17 cellular contexts compared by ENCODE assay signal in genomic region chr1:211959221-211959620, GRCh38.
DNase-seq lines count a peak whose midpoint lies in the region; ATAC-seq, FAIRE-seq and TF ChIP-seq lines count a peak whose summit lies in the region.
"Had no signal": no experiment of that assay in that cellular context is flagged by ENCODE, and none has a peak within 500 bp of the region (broad histone marks: within the 10 kb centered on the region; RNA-seq: fewer than 3 reads in every experiment).

No MANE protein-coding gene starts in this region.

- H2BK120ac ChIP-seq in IMR-90 (ENCODE audit: low read depth, low read length) (no peak overlapping the region), H1 (replicated peaks; ENCODE audit: low read depth, low read length) (no peak overlapping the region), neuronal stem cell (ENCODE audit: low read depth, low read length) (no peak overlapping the region)

- H2BK15ac ChIP-seq in IMR-90 (ENCODE audit: low read depth, low read length), result no peak overlapping the region
- no peak overlapping the region for H2BK15ac ChIP-seq in H1 (ENCODE audit: low read length)
- peak overlapping the region; percentile 16 for H2BK15ac ChIP-seq in neuronal stem cell (ENCODE audit: low read length)

- peaks cover 68% of the 10 kb centered on the region for H3K36me3 Mint-ChIP-seq in T-cell

- H3K4me3 ChIP-seq in IMR-90 (ENCODE audit: insufficient read depth, low read depth, low read length) (no peak overlapping the region), H1 (ENCODE audit: extremely low read depth in 1 of 4, insufficient read depth in 2 of 4, low read depth in 3 of 4, low read length in 4 of 4) (no peak overlapping the region), neuronal stem cell (ENCODE audit: low read length in 2 of 2) (no peak overlapping the region), MG63 (no peak overlapping the region)

- H3K27me3 ChIP-seq in IMR-90 (ENCODE audit: control insufficient read depth, insufficient read depth, low read length) (no peaks in the 10 kb centered on the region), H1 (replicated peaks in 1 of 4; ENCODE audit: control insufficient read depth in 3 of 4, extremely low read depth in 1 of 4, insufficient read depth in 3 of 4, low read length in 3 of 4) (no peaks in the 10 kb centered on the region), neuronal stem cell (ENCODE audit: control insufficient read depth in 3 of 3, insufficient read depth in 3 of 3, low read depth in 1 of 3, low read length in 3 of 3) (no peaks in the 10 kb centered on the region), MG63 (no peaks in the 10 kb centered on the region)

- no peak for TF ChIP-seq EP300 in H1 (IDR thresholded peaks at IDR 0.05; ENCODE audit: borderline replicate concordance in 1 of 2, low read depth in 2 of 2, low read length in 2 of 2)

- no peaks in the 10 kb centered on the region for H3K79me2 ChIP-seq in H1 (ENCODE audit: control insufficient read depth in 1 of 2, insufficient read depth in 2 of 2, low read length in 2 of 2)

- no peaks in the 10 kb centered on the region for H3K9me3 Mint-ChIP-seq in T-cell
- H3K9me3 Mint-ChIP-seq: H9 had no signal

- H4K20me1 ChIP-seq in IMR-90 (ENCODE audit: insufficient read depth, low read length), result no peaks in the 10 kb centered on the region
- peaks cover 0 to 3% of the 10 kb centered on the region in 2 experiments for H4K20me1 ChIP-seq in H1 (replicated peaks in 1 of 2; ENCODE audit: control insufficient read depth in 1 of 2, insufficient read depth in 2 of 2, low read length in 2 of 2)

- H3K56ac ChIP-seq in IMR-90 (ENCODE audit: extremely low read depth, insufficient read depth, low read length) (no peak overlapping the region), H1 (replicated peaks; ENCODE audit: insufficient read length, low read depth, low read length) (no peak overlapping the region)

- H2BK20ac ChIP-seq in IMR-90 (ENCODE audit: low read depth, low read length) (no peak overlapping the region), H1 (ENCODE audit: low read length) (no peak overlapping the region)

- no peak for TF ChIP-seq CTCF in IMR-90 (conservative IDR thresholded peaks at IDR 0.05; ENCODE audit: low read depth, low read length)
- TF ChIP-seq CTCF in H1 (IDR thresholded peaks at IDR 0.05; ENCODE audit: control extremely low read depth in 1 of 3, insufficient read depth in 1 of 3, low read depth in 1 of 3, low read length in 3 of 3), result no peak

- DNase-seq in IMR-90, result no peak
- no peak for DNase-seq in H1 (ENCODE audit: low read depth in 1 of 2, low spot score in 2 of 2)
- DNase-seq in neuronal stem cell (ENCODE audit: low spot score), result no peak
- no peak for DNase-seq in H54 (ENCODE audit: insufficient read length, low spot score)
- DNase-seq in MG63, result no peak
- DNase-seq in T-cell, result no peak
- DNase-seq: C1 segment of cervical spinal cord; Calu3; CD4-positive, alpha-beta memory T cell; COR-L47; DMS153; DND-41; GOT3; H9 had no signal

- TF ChIP-seq POLR2A in IMR-90 (IDR thresholded peaks at IDR 0.05; ENCODE audit: low read depth, low read length) (no peak), H1 (IDR thresholded peaks at IDR 0.05; ENCODE audit: control extremely low read depth in 1 of 2, low read depth in 2 of 2, low read length in 2 of 2) (no peak), H54 (IDR thresholded peaks at IDR 0.05; ENCODE audit: low read depth, low read length) (no peak)

- H3K79me1 ChIP-seq in IMR-90 (ENCODE audit: low read depth in 1 of 2, low read length in 2 of 2), result no peaks in the 10 kb centered on the region
- no peaks in the 10 kb centered on the region for H3K79me1 ChIP-seq in H1 (ENCODE audit: low read depth, low read length)
- peaks cover 2% of the 10 kb centered on the region for H3K79me1 ChIP-seq in neuronal stem cell (ENCODE audit: low read depth, low read length)

- no peak overlapping the region for H3K9ac ChIP-seq in IMR-90 (ENCODE audit: low read depth, low read length)
- H3K9ac ChIP-seq in H1 (replicated peaks in 1 of 4; ENCODE audit: extremely low read depth in 1 of 4, low read depth in 3 of 4, low read length in 3 of 4), result no peak overlapping the region
- peak overlapping the region; percentile 44 for H3K9ac ChIP-seq in neuronal stem cell (ENCODE audit: low read depth, low read length, poor library complexity)

- FAIRE-seq in H1 (lab: Jason Lieb, UNC) (no peak), H54 (lab: Jason Lieb, UNC) (no peak)
- FAIRE-seq: G401.6, GM12892 had no signal

- POLR2A ChIA-PET in IMR-90 (lab: Charles Lee; ENCODE audit: unreplicated experiment) (no interaction called here), H1 (lab: Charles Lee; ENCODE audit: partially characterized antibody) (no interaction called here), T-cell (lab: Charles Lee) (no interaction called here)

- H3K9me3 ChIP-seq in IMR-90 (ENCODE audit: control insufficient read depth, insufficient read depth, low read length), result no peaks in the 10 kb centered on the region
- H3K9me3 ChIP-seq in H1 (ENCODE audit: insufficient read depth in 2 of 2, low read depth in 1 of 2, low read length in 1 of 2), result no peaks in the 10 kb centered on the region
- H3K9me3 ChIP-seq in neuronal stem cell (replicated peaks in 1 of 2; ENCODE audit: control insufficient read depth in 2 of 2, insufficient read depth in 1 of 2, low read depth in 1 of 2, low read length in 2 of 2), result peaks cover 0 to 3% of the 10 kb centered on the region in 2 donors
- H3K9me3 ChIP-seq in MG63, result 0 out of 2 replicates have a peak, but pooled peaks cover 3% of the 10 kb centered on the region

- H3K27ac ChIP-seq in IMR-90 (ENCODE audit: insufficient read depth, low read length) (no peak overlapping the region), H1 (ENCODE audit: low read depth, low read length) (no peak overlapping the region), neuronal stem cell (replicated peaks; ENCODE audit: low read length) (no peak overlapping the region)

- no peak overlapping the region for H3K23ac ChIP-seq in IMR-90 (ENCODE audit: low read depth, low read length)
- H3K23ac ChIP-seq in H1 (ENCODE audit: insufficient read length), result no peak overlapping the region
- H3K23ac ChIP-seq in neuronal stem cell (ENCODE audit: low read depth, low read length, poor library complexity), result peak overlapping the region; percentile 80

- WGBS in IMR-90 (ENCODE audit: extremely low coverage in 2 of 2, insufficient read length in 1 of 2), 2 experiments, result 98% methylated on average over 8 of the region's 8 CpGs; no CpG with 5 or more reads in 1 of the 2 experiments
- 93% methylated on average over 4 of the region's 8 CpGs; no CpG with 5 or more reads in 1 of the 2 experiments for WGBS in H1 (ENCODE audit: extremely low coverage in 1 of 2, insufficient coverage in 1 of 2, insufficient read length in 1 of 2, insufficient replicate concordance in 2 of 2, low coverage in 1 of 2, low lambda C conversion rate in 2 of 2, missing lambda C conversion rate in 1 of 2), 2 experiments
- no CpG with 5 or more reads among the region's 8 CpGs for WGBS in neuronal stem cell (ENCODE audit: extremely low coverage in 2 of 2, insufficient read length in 2 of 2, insufficient replicate concordance in 1 of 2), 2 donors

- no peak overlapping the region for H4K5ac ChIP-seq in IMR-90 (ENCODE audit: low read depth, low read length)
- H4K5ac ChIP-seq in H1 (ENCODE audit: insufficient read length, low read depth, low read length), result no peak overlapping the region

- H3K4me1 ChIP-seq in IMR-90 (ENCODE audit: control insufficient read depth, insufficient read depth, low read length) (no peaks in the 10 kb centered on the region), H1 (replicated peaks in 1 of 4; ENCODE audit: control insufficient read depth in 3 of 4, insufficient read depth in 4 of 4, low read length in 3 of 4) (no peaks in the 10 kb centered on the region), neuronal stem cell (ENCODE audit: control insufficient read depth in 2 of 2, insufficient read depth in 1 of 2, low read depth in 1 of 2, low read length in 2 of 2) (no peaks in the 10 kb centered on the region)

- no peak overlapping the region for H3K27ac Mint-ChIP-seq in T-cell
- H3K27ac Mint-ChIP-seq: CD4-positive, alpha-beta memory T cell had no signal

- no peak overlapping the region for H3K4me2 ChIP-seq in IMR-90 (ENCODE audit: low read depth, low read length)
- no peak overlapping the region for H3K4me2 ChIP-seq in H1 (ENCODE audit: insufficient read depth in 1 of 2, low read depth in 2 of 2, low read length in 2 of 2)
- no peak overlapping the region for H3K4me2 ChIP-seq in neuronal stem cell (ENCODE audit: insufficient read depth, low read length, poor library complexity, severe bottlenecking)

- 0 out of 2 replicates have a peak, but pooled peaks cover 6% of the 10 kb centered on the region for H3K9me1 ChIP-seq in IMR-90 (ENCODE audit: insufficient read depth, low read length)

- intact Hi-C loops in IMR-90 (cut with micrococcal nuclease), result no loop called here

- no peaks in the 10 kb centered on the region for H3K27me3 Mint-ChIP-seq in T-cell
- H3K27me3 Mint-ChIP-seq: CD4-positive, alpha-beta memory T cell had no signal

- H2BK12ac ChIP-seq in H1 (ENCODE audit: low read depth, low read length) (no peak overlapping the region), neuronal stem cell (ENCODE audit: low read length) (peak overlapping the region; percentile 16)

- H2AFZ ChIP-seq in IMR-90 (replicated peaks; ENCODE audit: low read length, poor library complexity), result peak overlapping the region; percentile 21
- H2AFZ ChIP-seq in H1 (ENCODE audit: low read length), result no peak overlapping the region
- no peak overlapping the region for H2AFZ ChIP-seq in neuronal stem cell (ENCODE audit: low read length)

- peaks cover 5% of the 10 kb centered on the region for H3K36me3 ChIP-seq in IMR-90 (ENCODE audit: control insufficient read depth, insufficient read depth, low read length)
- H3K36me3 ChIP-seq in H1 (ENCODE audit: control insufficient read depth in 2 of 4, insufficient read depth in 4 of 4, low read length in 3 of 4), result peaks cover 0 to 10% (median 0%) of the 10 kb centered on the region in 4 experiments; a peak in 3 of 8 replicates
- H3K36me3 ChIP-seq in neuronal stem cell (replicated peaks in 1 of 2; ENCODE audit: control insufficient read depth in 2 of 2, insufficient read depth in 2 of 2, low read length in 2 of 2), result peaks cover 12 to 72% of the 10 kb centered on the region in 2 donors
- peaks cover 73% of the 10 kb centered on the region for H3K36me3 ChIP-seq in MG63

- dilution Hi-C loops in IMR-90 (cut with HindIII; ENCODE audit: low sequenced_read_pairs, unreplicated experiment), result no loop called here

- H3K4me3 Mint-ChIP-seq in T-cell, result no peak overlapping the region
- H3K4me3 Mint-ChIP-seq: CD4-positive, alpha-beta memory T cell; H9 had no signal

- H3K18ac ChIP-seq in IMR-90 (ENCODE audit: low read depth, low read length), result no peak overlapping the region
- no peak overlapping the region for H3K18ac ChIP-seq in H1 (ENCODE audit: extremely low read depth, low read length)
- no peak overlapping the region for H3K18ac ChIP-seq in neuronal stem cell (ENCODE audit: low read length)

- H2AK5ac ChIP-seq in IMR-90 (ENCODE audit: low read depth, low read length) (no peak overlapping the region), H1 (ENCODE audit: low read depth, low read length) (no peak overlapping the region), neuronal stem cell (ENCODE audit: low read depth, low read length) (no peak overlapping the region)

- no peak for ATAC-seq in IMR-90 (ENCODE audit: low read depth)
- no peak for ATAC-seq in T-cell (replicated peaks in 1 of 4)
- ATAC-seq: HCT116 had no signal

- H3K14ac ChIP-seq in IMR-90 (replicated peaks; ENCODE audit: low read depth, low read length), result no peak overlapping the region
- H3K14ac ChIP-seq in H1 (ENCODE audit: insufficient read length), result no peak overlapping the region
- H3K14ac ChIP-seq in neuronal stem cell (ENCODE audit: low read length), result no peak overlapping the region

- no peak overlapping the region for H3K4ac ChIP-seq in IMR-90 (ENCODE audit: low read depth, low read length)
- H3K4ac ChIP-seq in H1 (replicated peaks; ENCODE audit: insufficient read length, low read depth, low read length), result peak overlapping the region; percentile 21
- no peak overlapping the region for H3K4ac ChIP-seq in neuronal stem cell (ENCODE audit: low read length)

- H3K4me1 Mint-ChIP-seq in T-cell, result no peaks in the 10 kb centered on the region

- TF ChIP-seq RAD21 in IMR-90 (IDR thresholded peaks at IDR 0.05; ENCODE audit: low read length) (no peak), H1 (IDR thresholded peaks at IDR 0.05 in 1 of 2, conservative IDR thresholded peaks at IDR 0.05 in 1 of 2; ENCODE audit: low read depth in 2 of 2, low read length in 2 of 2) (no peak)

- CTCF ChIA-PET in IMR-90 (lab: Yijun Ruan, JAX) (no interaction called here), H1 (lab: Charles Lee; ENCODE audit: partially characterized antibody) (interaction anchor here (0.7 to 0.9 kb wide), 2 partner anchors 143 to 261 kb away, joined by 3 read pairs; no protein-coding TSS in a partner anchor), T-cell (lab: Charles Lee) (no interaction called here)

- H3K23me2 ChIP-seq in H1 (ENCODE audit: low read depth, low read length), result no peaks in the 10 kb centered on the region

- H4K8ac ChIP-seq in IMR-90 (ENCODE audit: low read depth in 2 of 2, low read length in 2 of 2), result no peak overlapping the region
- H4K8ac ChIP-seq in H1 (ENCODE audit: extremely low read depth, insufficient read depth, low read length), result peak overlapping the region; percentile 25
- H4K8ac ChIP-seq in neuronal stem cell (ENCODE audit: low read depth, low read length), result peak overlapping the region; percentile 92

- no peak overlapping the region for H2AK9ac ChIP-seq in IMR-90 (replicated peaks; ENCODE audit: low read depth, low read length, poor library complexity)

- H2BK5ac ChIP-seq in IMR-90 (ENCODE audit: low read depth, low read length, poor library complexity, severe bottlenecking), result no peak overlapping the region
- H2BK5ac ChIP-seq in H1 (ENCODE audit: low read depth, low read length), result no peak overlapping the region
- peak overlapping the region; percentile 24 for H2BK5ac ChIP-seq in neuronal stem cell (ENCODE audit: low read length)

- BruUV-seq in IMR-90 (replicated peaks; lab: Mats Ljungman, UMichigan), result no TSS peak

- H4K91ac ChIP-seq in IMR-90 (ENCODE audit: insufficient read depth, low read depth, low read length) (no peak overlapping the region), H1 (replicated peaks; ENCODE audit: insufficient read length, low read length) (no peak overlapping the region), neuronal stem cell (ENCODE audit: low read depth, low read length, poor library complexity) (no peak overlapping the region)

- in situ Hi-C loops in IMR-90 (cut with MboI; ENCODE audit: low sequenced_read_pairs), result no loop called here

Comparison
In these comparisons a context has a peak if more than half of its experiments do, and no peak if none do; other contexts are left out.
1. H4K8ac ChIP-seq: peak in H1 (single experiment) and neuronal stem cell (single experiment); none in IMR-90 (0 of 2).